16 cellular contexts compared by ENCODE assay signal in the genomic region with DNA sequence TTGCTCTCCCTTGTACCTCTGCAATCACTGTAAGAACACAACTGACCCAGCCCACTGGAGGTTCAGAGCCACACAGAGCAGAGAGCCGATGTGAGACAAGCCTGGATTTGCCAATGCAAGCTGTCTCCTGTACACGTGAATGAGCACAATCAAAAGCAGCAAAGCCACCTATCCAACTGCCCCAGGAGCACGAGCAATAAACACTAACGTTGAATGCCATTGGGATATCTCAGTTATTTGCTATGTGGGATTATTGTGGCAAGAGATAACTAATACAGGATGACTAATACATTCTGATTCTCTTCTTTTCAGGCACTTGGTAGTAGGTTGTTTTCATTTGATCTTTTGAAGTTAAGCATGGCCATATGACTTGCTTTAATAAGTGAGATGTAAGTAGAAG.
A peak's percentile ranks its signal among the peaks of the same experiment; 100 is the strongest.
DNase-seq lines count a peak whose midpoint lies in the region; ATAC-seq, FAIRE-seq and TF ChIP-seq lines count a peak whose summit lies in the region.
"Had no signal": no experiment of that assay in that cellular context is flagged by ENCODE, and none has a peak within 500 bp of the region (broad histone marks: within the 10 kb centered on the region; RNA-seq: fewer than 3 reads in every experiment).

No MANE protein-coding gene starts in this region.

- H3K4me1 ChIP-seq in right cardiac atrium (ENCODE audit: control insufficient read depth, insufficient read depth, low read length), result peaks cover 2% of the 10 kb centered on the region
- H3K4me1 ChIP-seq: right lobe of liver, upper lobe of right lung had no signal

- no peak for ATAC-seq in right cardiac atrium
- ATAC-seq: GM23338, right lobe of liver, upper lobe of right lung had no signal

- intact Hi-C loops in right cardiac atrium (cut with DNase I), result no loop called here

- FAIRE-seq in urothelium cell line (lab: Jason Lieb, UNC), result no peak

- no peaks in the 10 kb centered on the region for H3K9me3 ChIP-seq in right cardiac atrium (ENCODE audit: control insufficient read depth, low read length)
- H3K9me3 ChIP-seq: right lobe of liver, upper lobe of right lung had no signal

- TF ChIP-seq CTCF in fibroblast of pulmonary artery (IDR thresholded peaks at IDR 0.05; ENCODE audit: low read length, missing control alignments), result no peak

- DNase-seq in DMS 273 (lab: John Stamatoyannopoulos, UW; ENCODE audit: unreplicated experiment) (peak; percentile 21), DMS 273 treated with DMSO at 0.1 percent for 48 hours (lab: John Stamatoyannopoulos, UW) (no peak), SW480 (ENCODE audit: low spot score) (peak; percentile 83), fibroblast of pulmonary artery (ENCODE audit: low read depth) (peak; percentile 63), urothelium cell line (ENCODE audit: low spot score) (peak; percentile 31), right cardiac atrium (no peak), occipital lobe (lab: John Stamatoyannopoulos, UW) (no peak), HuH-7 (ENCODE audit: low spot score) (no peak)
- DNase-seq: activated CD4-positive, alpha-beta T cell treated with anti-CD3 and anti-CD28 coated beads for 4 hours; NCI-H2029; NCI-H748 treated with DMSO at 0.1 percent for 48 hours; right lobe of liver; stimulated activated CD4-positive, alpha-beta T cell treated with anti-CD3 and anti-CD28 coated beads, Interleukin-4, amount 100 ng/mL, for 4 hours; upper lobe of right lung had no signal

- no peak overlapping the region for H3K4me3 ChIP-seq in fibroblast of pulmonary artery (replicated peaks; ENCODE audit: low read depth, low read length)
- H3K4me3 ChIP-seq in right cardiac atrium (ENCODE audit: low read length), result no peak overlapping the region
- H3K4me3 ChIP-seq: GM23338, right lobe of liver, upper lobe of right lung had no signal

- WGBS in right cardiac atrium, result 44% methylated on average over 4 of the region's 4 CpGs

- no peaks in the 10 kb centered on the region for H3K27me3 ChIP-seq in right cardiac atrium (ENCODE audit: control insufficient read depth, insufficient read depth)
- H3K27me3 ChIP-seq: right lobe of liver, upper lobe of right lung had no signal

- H3K27ac ChIP-seq in right cardiac atrium (ENCODE audit: low read length), result no peak overlapping the region
- H3K27ac ChIP-seq: 22Rv1, right lobe of liver, upper lobe of right lung had no signal

Comparison
In these comparisons a context has a peak if more than half of its experiments do, and no peak if none do; other contexts are left out.
1. DNase-seq: peak in DMS 273 (single experiment), SW480 (single experiment), fibroblast of pulmonary artery (single experiment) and urothelium cell line (single experiment); none in DMS 273 treated with DMSO at 0.1 percent for 48 hours (single experiment), right cardiac atrium (0 of 3), occipital lobe (single experiment) and HuH-7 (single experiment).